1 cellular context compared by ENCODE assay signal in genomic region chr5:96402500-96402899, GRCh38.
TF ChIP-seq lines count a peak whose summit lies in the region.

No MANE protein-coding gene starts in this region.

TF ChIP-seq in GM23338, 12 proteins besides CTCF, POLR2A, EP300 and RAD21 (continued from another document):
- TF ChIP-seq ETS1 (IDR thresholded peaks at IDR 0.05) (no peak), EZH2 (IDR thresholded peaks at IDR 0.05; ENCODE audit: low read depth, unreplicated experiment) (no peak), REST (IDR thresholded peaks at IDR 0.05; ENCODE audit: unreplicated experiment) (no peak), JUNB (IDR thresholded peaks at IDR 0.05; ENCODE audit: unreplicated experiment) (no peak), STAT1 (IDR thresholded peaks at IDR 0.05; ENCODE audit: unreplicated experiment) (no peak)
